ENCODE assay signal across 9 cellular contexts in the genomic region with DNA sequence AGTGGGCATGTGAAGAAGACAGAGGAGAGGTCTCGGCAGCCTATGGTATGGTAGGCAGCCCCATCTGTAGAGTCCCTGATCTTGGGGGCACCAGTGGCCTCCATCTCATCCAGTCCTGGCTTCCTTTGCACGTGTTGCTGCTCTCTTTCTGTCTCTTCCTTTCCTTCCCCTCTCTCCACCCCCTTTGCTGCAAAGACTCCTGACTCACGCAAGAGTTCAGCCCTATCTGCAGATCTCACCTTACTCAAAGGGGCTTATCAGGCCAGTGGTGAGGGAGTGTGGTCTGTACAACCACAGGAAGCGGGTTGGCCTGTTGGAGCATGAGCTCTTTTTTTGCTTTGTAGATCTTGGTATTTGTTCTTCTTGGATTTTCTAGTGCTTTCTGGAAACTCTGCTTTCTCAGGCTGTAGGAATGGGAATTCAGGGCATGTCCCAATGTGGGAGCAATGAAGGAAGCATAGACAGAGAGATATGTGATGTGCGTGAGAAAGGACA. TPM values are rescaled to one million over a fixed set of nuclear protein-coding genes. Genes with fewer than 3 reads are reported as not detected.
DNase-seq lines count a peak whose midpoint lies in the region; ATAC-seq, FAIRE-seq and TF ChIP-seq lines count a peak whose summit lies in the region.
"Had no signal": no experiment of that assay in that cellular context is flagged by ENCODE, and none has a peak within 500 bp of the region (broad histone marks: within the 10 kb centered on the region; RNA-seq: fewer than 3 reads in every experiment).

No MANE protein-coding gene starts in this region.

- H3K4me3 ChIP-seq in adrenal gland (no peak overlapping the region), foreskin fibroblast (ENCODE audit: low read depth in 1 of 2, low read length in 2 of 2) (no peak overlapping the region)

- 42 to 59% (median 59%) methylated on average over 5 of the region's 5 CpGs for WGBS in adrenal gland, 4 donors

- H3K27me3 ChIP-seq in adrenal gland, result no peaks in the 10 kb centered on the region

- H3K4me3 Mint-ChIP-seq in natural killer cell, result peak overlapping the region; percentile 42

- DNase-seq in GM18507 (ENCODE audit: extremely low spot score, insufficient read length, low read depth), result no peak
- peak; percentile 97 for DNase-seq in KBM-7
- peak; percentile 68 to 72 for DNase-seq in activated T-cell treated with anti-CD3 and anti-CD28 coated beads, Interleukin-2, amount 50 U/mL, for 48 hours
- no peak for DNase-seq in natural killer cell
- no peak for DNase-seq in adrenal gland
- DNase-seq in foreskin fibroblast, result no peak
- DNase-seq in cerebellar cortex (ENCODE audit: low spot score), result no peak

- TF ChIP-seq POLR2A in adrenal gland (IDR thresholded peaks at IDR 0.05), result no peak

- H3K9me3 Mint-ChIP-seq in natural killer cell, result no peaks in the 10 kb centered on the region

- H3K4me1 Mint-ChIP-seq in natural killer cell, result peaks cover 41 to 58% of the 10 kb centered on the region in 2 donors

- H3K27me3 Mint-ChIP-seq in natural killer cell (ENCODE audit: low read depth in 2 of 2), result peaks cover 0 to 2% of the 10 kb centered on the region in 2 donors

- peak; percentile 70 for FAIRE-seq in GM18507 (lab: Jason Lieb, UNC)
- FAIRE-seq: endometrium had no signal

- no peaks in the 10 kb centered on the region for H3K36me3 ChIP-seq in adrenal gland (replicated peaks in 1 of 2)

- intact Hi-C loops in natural killer cell (cut with micrococcal nuclease) (no loop called here), adrenal gland (cut with DNase I) (no loop called here)

- TF ChIP-seq CTCF in natural killer cell (IDR thresholded peaks at IDR 0.05), result no peak
- TF ChIP-seq CTCF in adrenal gland (IDR thresholded peaks at IDR 0.05), result no peak
- no peak for TF ChIP-seq CTCF in foreskin fibroblast (IDR thresholded peaks at IDR 0.05; ENCODE audit: low read depth, low read length)

- peak; percentile 74 to 90 (median 88) for ATAC-seq in natural killer cell
- no peak for ATAC-seq in HG03354 (IDR thresholded peaks at IDR 0.05; ENCODE audit: poor library complexity, severe bottlenecking, unreplicated experiment)

- peak overlapping the region in 1 of 2 donors; percentile 37 for H3K27ac Mint-ChIP-seq in natural killer cell

- H3K4me1 ChIP-seq in adrenal gland (replicated peaks in 1 of 2), result no peaks in the 10 kb centered on the region

- in situ Hi-C loops in KBM-7 (cut with MboI; ENCODE audit: low pct_unique_long_range_greater_than_20kb, low sequenced_read_pairs), result no loop called here

- no peaks in the 10 kb centered on the region for H3K9me3 ChIP-seq in adrenal gland (replicated peaks in 1 of 3)

- no peak overlapping the region for H3K27ac ChIP-seq in adrenal gland

- H3K36me3 Mint-ChIP-seq in natural killer cell, result no peaks in the 10 kb centered on the region

RNA-seq across cellular contexts. Expression of a gene that starts 14.6 kb away (rescaled TPM):
- total RNA-seq in natural killer cell (1 to 10 TPM in 1 of 3 donors, under 1 TPM in 1, not detected in 1; 0.45 to 2.0 TPM), adrenal gland (under 1 TPM in 2 of 8 donors, not detected in 6; 0.22 to 0.24 TPM)
- under 1 TPM in 1 of 3 donors, not detected in 2; 0.56 TPM for polyA plus RNA-seq in adrenal gland

RNA-seq across cellular contexts. Expression of a gene that starts 58.2 kb away (rescaled TPM):
- 1 to 10 TPM; 1.2 to 3.4 (median 1.2) TPM for total RNA-seq in natural killer cell
- 1 to 10 TPM in 3 of 8 donors, under 1 TPM in 4, not detected in 1; 0.35 to 1.3 (median 0.84) TPM for total RNA-seq in adrenal gland
- under 1 TPM in 2 of 3 donors, not detected in 1; 0.10 to 0.79 TPM for polyA plus RNA-seq in adrenal gland

Comparison
In these comparisons a context has a peak if more than half of its experiments do, and no peak if none do; other contexts are left out.
1. DNase-seq: peak in KBM-7 (single experiment) and activated T-cell treated with anti-CD3 and anti-CD28 coated beads, Interleukin-2, amount 50 U/mL, for 48 hours (2 of 2); none in GM18507 (single experiment), natural killer cell (single experiment), adrenal gland (0 of 7), foreskin fibroblast (0 of 2) and cerebellar cortex (single experiment).